In genomic region chrX:36640232-36640631, GRCh38 we compare ENCODE assay signal across 24 cellular contexts.
"Had no signal": no experiment of that assay in that cellular context is flagged by ENCODE, and none has a peak within 500 bp of the region (broad histone marks: within the 10 kb centered on the region; RNA-seq: fewer than 3 reads in every experiment).

No MANE protein-coding gene starts in this region.

- H3K27ac ChIP-seq: right atrium auricular region, suprapubic skin, tibial artery, upper lobe of right lung had no signal

- DNase-seq: activated B cell treated with CpG ODN at 0.5 μM for 24 hours; activated CD8-positive, alpha-beta memory T cell treated with anti-CD3 and anti-CD28 coated beads, Interleukin-2, amount 10 ng/mL, durations not matched to agents 7 days and 5 days; activated CD8-positive, alpha-beta T cell treated with anti-CD3 and anti-CD28 coated beads, Interleukin-2, amount 10 ng/mL, durations not matched to agents 7 days and 5 days; activated naive CD8-positive, alpha-beta T cell treated with anti-CD3 and anti-CD28 coated beads, Interleukin-2, amount 50 U/mL, for 24 hours; activated T-cell treated with anti-CD3 and anti-CD28 coated beads, Interleukin-2, amount 50 U/mL, for 48 hours; amygdala; caudate nucleus; foreskin fibroblast; head of caudate nucleus; hippocampal formation; left cardiac atrium; midbrain; stimulated activated CD4-positive, alpha-beta T cell treated with anti-CD3 and anti-CD28 coated beads, Interleukin-15, amount 100 ng/mL, for 24 hours; stimulated activated CD4-positive, alpha-beta T cell treated with anti-CD3 and anti-CD28 coated beads, Interleukin-2, amount 100 ng/mL, for 24 hours; stimulated activated naive CD4-positive, alpha-beta T cell; tibial artery; upper lobe of right lung had no signal

- H3K9me3 Mint-ChIP-seq: activated B cell treated with CpG ODN at 0.5 μM for 24 hours; activated naive CD4-positive, alpha-beta T cell treated with anti-CD3 and anti-CD28 coated beads, Interleukin-2, amount 50 U/mL, for 24 hours; activated naive CD8-positive, alpha-beta T cell treated with anti-CD3 and anti-CD28 coated beads, Interleukin-2, amount 50 U/mL, for 24 hours; activated T-helper 2 cell treated with anti-CD3 and anti-CD28 coated beads, Interferon-gamma antibody, Interleukin-2, Interleukin-4, amounts not matched to agents 10 μg/mL and 5 μg/mL and 100 μg/mL, durations not matched to agents 14 hours and 24 hours and 36 hours; memory B cell had no signal

- H3K4me3 Mint-ChIP-seq: activated B cell treated with CpG ODN at 0.5 μM for 24 hours; activated CD8-positive, alpha-beta memory T cell treated with anti-CD3 and anti-CD28 coated beads, Interleukin-2, amount 10 ng/mL, durations not matched to agents 7 days and 5 days; activated CD8-positive, alpha-beta T cell treated with anti-CD3 and anti-CD28 coated beads, Interleukin-2, amount 10 ng/mL, durations not matched to agents 7 days and 5 days; activated naive CD4-positive, alpha-beta T cell treated with anti-CD3 and anti-CD28 coated beads, Interleukin-2, amount 50 U/mL, for 24 hours; activated naive CD8-positive, alpha-beta T cell treated with anti-CD3 and anti-CD28 coated beads, Interleukin-2, amount 50 U/mL, for 24 hours; memory B cell; natural killer cell treated with Interleukin-12 subunit alpha and Interleukin-12 subunit beta and Interleukin-15 and Interleukin-18, amount 100 ng/mL, for 72 hours had no signal

- H3K27ac Mint-ChIP-seq: activated B cell treated with CpG ODN at 0.5 μM for 24 hours; activated CD8-positive, alpha-beta memory T cell treated with anti-CD3 and anti-CD28 coated beads, Interleukin-2, amount 10 ng/mL, durations not matched to agents 7 days and 5 days; activated CD8-positive, alpha-beta T cell treated with anti-CD3 and anti-CD28 coated beads, Interleukin-2, amount 10 ng/mL, durations not matched to agents 7 days and 5 days; activated naive CD4-positive, alpha-beta T cell treated with anti-CD3 and anti-CD28 coated beads, Interleukin-2, amount 50 U/mL, for 24 hours; activated naive CD8-positive, alpha-beta T cell treated with anti-CD3 and anti-CD28 coated beads, Interleukin-2, amount 50 U/mL, for 24 hours; activated T-helper 2 cell treated with anti-CD3 and anti-CD28 coated beads, Interferon-gamma antibody, Interleukin-2, Interleukin-4, amounts not matched to agents 10 μg/mL and 5 μg/mL and 100 μg/mL, durations not matched to agents 14 hours and 24 hours and 36 hours; memory B cell; natural killer cell treated with Interleukin-12 subunit alpha and Interleukin-12 subunit beta and Interleukin-15 and Interleukin-18, amount 100 ng/mL, for 72 hours had no signal

- H3K27me3 ChIP-seq: right atrium auricular region, suprapubic skin, tibial artery, upper lobe of right lung had no signal

- H3K4me1 ChIP-seq: right atrium auricular region, suprapubic skin, tibial artery, upper lobe of right lung had no signal

- H3K4me3 ChIP-seq: right atrium auricular region, suprapubic skin, tibial artery, upper lobe of right lung had no signal

- H3K4me1 Mint-ChIP-seq: activated B cell treated with CpG ODN at 0.5 μM for 24 hours; activated CD8-positive, alpha-beta memory T cell treated with anti-CD3 and anti-CD28 coated beads, Interleukin-2, amount 10 ng/mL, durations not matched to agents 7 days and 5 days; activated naive CD4-positive, alpha-beta T cell treated with anti-CD3 and anti-CD28 coated beads, Interleukin-2, amount 50 U/mL, for 24 hours; activated naive CD8-positive, alpha-beta T cell treated with anti-CD3 and anti-CD28 coated beads, Interleukin-2, amount 50 U/mL, for 24 hours; memory B cell had no signal

- H3K36me3 Mint-ChIP-seq: activated CD8-positive, alpha-beta memory T cell treated with anti-CD3 and anti-CD28 coated beads, Interleukin-2, amount 10 ng/mL, durations not matched to agents 7 days and 5 days; activated naive CD4-positive, alpha-beta T cell treated with anti-CD3 and anti-CD28 coated beads, Interleukin-2, amount 50 U/mL, for 24 hours; memory B cell; natural killer cell treated with Interleukin-12 subunit alpha and Interleukin-12 subunit beta and Interleukin-15 and Interleukin-18, amount 100 ng/mL, for 72 hours had no signal

- H3K36me3 ChIP-seq: right atrium auricular region, suprapubic skin, tibial artery, upper lobe of right lung had no signal

- H3K9me3 ChIP-seq: right atrium auricular region, suprapubic skin, tibial artery, upper lobe of right lung had no signal

- ATAC-seq: activated CD8-positive, alpha-beta memory T cell treated with anti-CD3 and anti-CD28 coated beads, Interleukin-2, amount 10 ng/mL, durations not matched to agents 7 days and 5 days; activated CD8-positive, alpha-beta T cell treated with anti-CD3 and anti-CD28 coated beads, Interleukin-2, amount 10 ng/mL, durations not matched to agents 7 days and 5 days; activated naive CD8-positive, alpha-beta T cell treated with anti-CD3 and anti-CD28 coated beads, Interleukin-2, amount 50 U/mL, for 24 hours; esophagus mucosa; left cardiac atrium; natural killer cell treated with Interleukin-12 subunit alpha and Interleukin-12 subunit beta and Interleukin-15 and Interleukin-18, amount 100 ng/mL, for 72 hours; upper lobe of right lung had no signal

- H3K27me3 Mint-ChIP-seq: activated B cell treated with CpG ODN at 0.5 μM for 24 hours; activated CD8-positive, alpha-beta memory T cell treated with anti-CD3 and anti-CD28 coated beads, Interleukin-2, amount 10 ng/mL, durations not matched to agents 7 days and 5 days; activated naive CD4-positive, alpha-beta T cell treated with anti-CD3 and anti-CD28 coated beads, Interleukin-2, amount 50 U/mL, for 24 hours; activated naive CD8-positive, alpha-beta T cell treated with anti-CD3 and anti-CD28 coated beads, Interleukin-2, amount 50 U/mL, for 24 hours; memory B cell had no signal
